In genomic region chr15:94815110-94815726, GRCh38 we compare ENCODE assay signal across 23 cellular contexts.
A peak's percentile ranks its signal among the peaks of the same experiment; 100 is the strongest.
DNase-seq lines count a peak whose midpoint lies in the region; ATAC-seq, FAIRE-seq and TF ChIP-seq lines count a peak whose summit lies in the region.
"Had no signal": no experiment of that assay in that cellular context is flagged by ENCODE, and none has a peak within 500 bp of the region (broad histone marks: within the 10 kb centered on the region; RNA-seq: fewer than 3 reads in every experiment).

No MANE protein-coding gene starts in this region.

- H3K4me1 Mint-ChIP-seq in MCF 10A (ENCODE audit: insufficient read depth, unreplicated experiment) = no peaks in the 10 kb centered on the region
- H3K4me1 Mint-ChIP-seq: CD4-positive, alpha-beta memory T cell had no signal

- H4K5ac ChIP-seq in H1 (ENCODE audit: insufficient read length, low read depth, low read length) (no peak overlapping the region), mesendoderm (ENCODE audit: low read length) (no peak overlapping the region)

- no peak for TF ChIP-seq EP300 in H1 (IDR thresholded peaks at IDR 0.05; ENCODE audit: borderline replicate concordance in 1 of 2, low read depth in 2 of 2, low read length in 2 of 2)

- FAIRE-seq in H1 (lab: Jason Lieb, UNC) = no peak
- FAIRE-seq: A204.1, GM12891, GM18507 had no signal

- DNase-seq in MCF 10A (ENCODE audit: unreplicated experiment) (no peak), mammary epithelial cell (no peak), H1 (ENCODE audit: low read depth in 1 of 2, low spot score in 2 of 2) (no peak), mesendoderm (no peak), AG08396 (ENCODE audit: low spot score) (no peak), sciatic nerve (ENCODE audit: low spot score) (no peak), NCI-H446 (lab: John Stamatoyannopoulos, UW) (no peak)
- DNase-seq: ACHN; C1 segment of cervical spinal cord; Calu3; CD4-positive, alpha-beta memory T cell; COR-L47; DMS53; DMS79 treated with DMSO at 0.1 percent for 48 hours; GF-D8; GOT3; H7; HCEC 1CT had no signal

- no peak overlapping the region for H2AK5ac ChIP-seq in H1 (ENCODE audit: low read depth, low read length)
- H2AK5ac ChIP-seq in mesendoderm (ENCODE audit: low read length) = no peak overlapping the region

- H3K23ac ChIP-seq in H1 (ENCODE audit: insufficient read length) (no peak overlapping the region), mesendoderm (ENCODE audit: low read length) (no peak overlapping the region)

- no peaks in the 10 kb centered on the region for H3K9me3 ChIP-seq in mammary epithelial cell (replicated peaks; ENCODE audit: insufficient read depth, low read length)
- H3K9me3 ChIP-seq in H1 (ENCODE audit: insufficient read depth in 2 of 2, low read depth in 1 of 2, low read length in 1 of 2) = no peaks in the 10 kb centered on the region

- H3K79me1 ChIP-seq in H1 (ENCODE audit: low read depth, low read length) = no peaks in the 10 kb centered on the region
- no peaks in the 10 kb centered on the region for H3K79me1 ChIP-seq in mesendoderm (ENCODE audit: low read length)

- CTCF ChIA-PET in MCF 10A (lab: Yijun Ruan, JAX) (interaction anchor here (0.6 kb wide), 2 partner anchors 148 to 1973 kb away, joined by 3 read pairs; no protein-coding TSS in a partner anchor), mammary epithelial cell (lab: Charles Lee; ENCODE audit: low non-redundant PET) (no interaction called here), H1 (lab: Charles Lee; ENCODE audit: partially characterized antibody) (interaction anchor here (0.6 kb wide), 1 partner anchor 853 kb away, joined by 3 read pairs; no protein-coding TSS in a partner anchor)

- POLR2A ChIA-PET in MCF 10A (lab: Yijun Ruan, JAX) (no interaction called here), H1 (lab: Charles Lee; ENCODE audit: partially characterized antibody) (no interaction called here)

- H3K4ac ChIP-seq in H1 (replicated peaks; ENCODE audit: insufficient read length, low read depth, low read length) (no peak overlapping the region), mesendoderm (ENCODE audit: low read depth, low read length) (no peak overlapping the region)

- no peaks in the 10 kb centered on the region for H3K9me3 Mint-ChIP-seq in MCF 10A (ENCODE audit: unreplicated experiment)

- in situ Hi-C loops in mammary epithelial cell (cut with MboI; ENCODE audit: low sequenced_read_pairs in 2 of 2) = no loop called here

- H2BK12ac ChIP-seq in H1 (ENCODE audit: low read depth, low read length) = no peak overlapping the region

- H4K20me1 ChIP-seq in mammary epithelial cell (ENCODE audit: insufficient read depth, low read length) (no peaks in the 10 kb centered on the region), H1 (replicated peaks in 1 of 2; ENCODE audit: control insufficient read depth in 1 of 2, insufficient read depth in 2 of 2, low read length in 2 of 2) (no peaks in the 10 kb centered on the region)

- no peak overlapping the region for H2BK5ac ChIP-seq in H1 (ENCODE audit: low read depth, low read length)
- H2BK5ac ChIP-seq in mesendoderm (ENCODE audit: low read length) = no peak overlapping the region

- no peak overlapping the region for H3K27ac ChIP-seq in mammary epithelial cell (ENCODE audit: insufficient read depth, low read depth, low read length)
- H3K27ac ChIP-seq in H1 (ENCODE audit: low read depth, low read length) = no peak overlapping the region
- H3K27ac ChIP-seq in mesendoderm (ENCODE audit: low read depth, low read length) = no peak overlapping the region
- H3K27ac ChIP-seq: 22Rv1 had no signal

- intact Hi-C loops in MCF 10A (cut with micrococcal nuclease) = no loop called here
- intact Hi-C loops in mammary epithelial cell (cut with micrococcal nuclease) = no loop called here
- intact Hi-C loops in sciatic nerve (cut with DNase I) = no loop called here

- no peaks in the 10 kb centered on the region for H3K36me3 ChIP-seq in mammary epithelial cell (ENCODE audit: insufficient read depth, low read length)
- no peaks in the 10 kb centered on the region for H3K36me3 ChIP-seq in H1 (ENCODE audit: control insufficient read depth in 2 of 4, insufficient read depth in 4 of 4, low read length in 3 of 4)
- H3K36me3 ChIP-seq in mesendoderm (ENCODE audit: control insufficient read depth, insufficient read depth, low read length) = no peaks in the 10 kb centered on the region

- no peak for ATAC-seq in sciatic nerve
- ATAC-seq in activated CD4-positive, CD25-positive, alpha-beta regulatory T cell treated with anti-CD3 and anti-CD28 coated beads, Interleukin-2, amount 50 U/mL, for 24 hours = no peak

- H2AFZ ChIP-seq in mammary epithelial cell (ENCODE audit: low read depth, low read length) (no peak overlapping the region), H1 (ENCODE audit: low read length) (0 out of 2 replicates have a peak overlapping the region, but pooled peaks have one; percentile 85)

- TF ChIP-seq CTCF in MCF 10A (IDR thresholded peaks at IDR 0.05; ENCODE audit: unreplicated experiment) = no peak
- TF ChIP-seq CTCF in mammary epithelial cell (conservative IDR thresholded peaks at IDR 0.05 in 1 of 2, IDR thresholded peaks at IDR 0.05 in 1 of 2; ENCODE audit: extremely low read depth in 1 of 2, insufficient read depth in 1 of 2, low read depth in 1 of 2, low read length in 2 of 2) = no peak
- no peak for TF ChIP-seq CTCF in H1 (IDR thresholded peaks at IDR 0.05; ENCODE audit: control extremely low read depth in 1 of 3, insufficient read depth in 1 of 3, low read depth in 1 of 3, low read length in 3 of 3)

- no peak overlapping the region for H3K4me3 Mint-ChIP-seq in MCF 10A (ENCODE audit: unreplicated experiment)
- H3K4me3 Mint-ChIP-seq: CD4-positive, alpha-beta memory T cell had no signal

- no peaks in the 10 kb centered on the region for H3K79me2 ChIP-seq in mammary epithelial cell (ENCODE audit: insufficient read depth, low read length)
- H3K79me2 ChIP-seq in H1 (ENCODE audit: control insufficient read depth in 1 of 2, insufficient read depth in 2 of 2, low read length in 2 of 2) = no peaks in the 10 kb centered on the region
- no peaks in the 10 kb centered on the region for H3K79me2 ChIP-seq in mesendoderm (ENCODE audit: control insufficient read depth, insufficient read depth, low read length)

- no peak overlapping the region for H3K4me3 ChIP-seq in mammary epithelial cell (replicated peaks in 1 of 3; ENCODE audit: insufficient read depth in 1 of 3, low read depth in 2 of 3, low read length in 3 of 3)
- no peak overlapping the region for H3K4me3 ChIP-seq in H1 (ENCODE audit: extremely low read depth in 1 of 4, insufficient read depth in 2 of 4, low read depth in 3 of 4, low read length in 4 of 4)
- H3K4me3 ChIP-seq in mesendoderm (ENCODE audit: low read length) = no peak overlapping the region

- WGBS in mammary epithelial cell (ENCODE audit: low coverage, missing lambda C conversion rate) = 62% methylated on average over 4 of the region's 4 CpGs
- WGBS in H1 (ENCODE audit: extremely low coverage in 1 of 2, insufficient coverage in 1 of 2, insufficient read length in 1 of 2, insufficient replicate concordance in 2 of 2, low coverage in 1 of 2, low lambda C conversion rate in 2 of 2, missing lambda C conversion rate in 1 of 2), 2 experiments = 81% methylated on average over 4 of the region's 4 CpGs; no CpG with 5 or more reads in 1 of the 2 experiments
- no CpG with 5 or more reads among the region's 4 CpGs for WGBS in mesendoderm (ENCODE audit: extremely low coverage, insufficient coverage, low lambda C conversion rate)

- BruUV-seq in MCF 10A (replicated peaks; lab: Mats Ljungman, UMichigan) (no TSS peak), mammary epithelial cell (replicated peaks; lab: Mats Ljungman, UMichigan) (no TSS peak)

- H4K91ac ChIP-seq in H1 (replicated peaks; ENCODE audit: insufficient read length, low read length) = no peak overlapping the region

- H3K4me2 ChIP-seq in mammary epithelial cell (ENCODE audit: insufficient read depth, low read depth, low read length) (no peak overlapping the region), H1 (ENCODE audit: insufficient read depth in 1 of 2, low read depth in 2 of 2, low read length in 2 of 2) (no peak overlapping the region), mesendoderm (ENCODE audit: low read length) (no peak overlapping the region)

- H4K8ac ChIP-seq in H1 (ENCODE audit: extremely low read depth, insufficient read depth, low read length) = no peak overlapping the region
- H4K8ac ChIP-seq in mesendoderm (ENCODE audit: low read depth, low read length) = no peak overlapping the region

- H3K9ac ChIP-seq in mammary epithelial cell (ENCODE audit: insufficient read depth, low read length) (no peak overlapping the region), H1 (replicated peaks in 1 of 4; ENCODE audit: extremely low read depth in 1 of 4, low read depth in 3 of 4, low read length in 3 of 4) (no peak overlapping the region), mesendoderm (ENCODE audit: low read length) (no peak overlapping the region)

- no peak overlapping the region for H3K18ac ChIP-seq in H1 (ENCODE audit: extremely low read depth, low read length)
- H3K18ac ChIP-seq in mesendoderm (ENCODE audit: low read length) = peak overlapping the region; percentile 30

- no peak overlapping the region for H2BK120ac ChIP-seq in H1 (replicated peaks; ENCODE audit: low read depth, low read length)
- H2BK120ac ChIP-seq in mesendoderm (ENCODE audit: low read depth, low read length) = no peak overlapping the region

- no peaks in the 10 kb centered on the region for H3K27me3 ChIP-seq in mammary epithelial cell (ENCODE audit: insufficient read depth, low read length)
- H3K27me3 ChIP-seq in H1 (replicated peaks in 1 of 4; ENCODE audit: control insufficient read depth in 3 of 4, extremely low read depth in 1 of 4, insufficient read depth in 3 of 4, low read length in 3 of 4) = no peaks in the 10 kb centered on the region
- no peaks in the 10 kb centered on the region for H3K27me3 ChIP-seq in mesendoderm (ENCODE audit: insufficient read depth, low read length, poor library complexity)

- H3K4me1 ChIP-seq in mammary epithelial cell (ENCODE audit: insufficient read depth, low read length) (no peaks in the 10 kb centered on the region), H1 (replicated peaks in 1 of 4; ENCODE audit: control insufficient read depth in 3 of 4, insufficient read depth in 4 of 4, low read length in 3 of 4) (no peaks in the 10 kb centered on the region), mesendoderm (ENCODE audit: control insufficient read depth, low read depth, low read length) (no peaks in the 10 kb centered on the region)

- no peak overlapping the region for H2BK20ac ChIP-seq in H1 (ENCODE audit: low read length)

- dilution Hi-C loops in mammary epithelial cell (cut with HindIII; ENCODE audit: low sequenced_read_pairs) = no loop called here

- TF ChIP-seq RAD21 in H1 (IDR thresholded peaks at IDR 0.05 in 1 of 2, conservative IDR thresholded peaks at IDR 0.05 in 1 of 2; ENCODE audit: low read depth in 2 of 2, low read length in 2 of 2) = no peak

- no peak overlapping the region for H2BK15ac ChIP-seq in H1 (ENCODE audit: low read length)
- H2BK15ac ChIP-seq in mesendoderm (replicated peaks; ENCODE audit: low read depth) = no peak overlapping the region

- H3K27ac Mint-ChIP-seq in MCF 10A (ENCODE audit: low read depth, unreplicated experiment) = peak overlapping the region; percentile 24
- H3K27ac Mint-ChIP-seq: CD4-positive, alpha-beta memory T cell had no signal

- H3K56ac ChIP-seq in H1 (replicated peaks; ENCODE audit: insufficient read length, low read depth, low read length) (no peak overlapping the region), mesendoderm (ENCODE audit: low read length) (no peak overlapping the region)

- H3K36me3 Mint-ChIP-seq in MCF 10A (ENCODE audit: insufficient read depth, unreplicated experiment) = no peaks in the 10 kb centered on the region
- H3K36me3 Mint-ChIP-seq: CD4-positive, alpha-beta memory T cell had no signal

- no peak for TF ChIP-seq POLR2A in H1 (IDR thresholded peaks at IDR 0.05; ENCODE audit: control extremely low read depth in 1 of 2, low read depth in 2 of 2, low read length in 2 of 2)

- no peak overlapping the region for H3K14ac ChIP-seq in H1 (ENCODE audit: insufficient read length)

- H3K23me2 ChIP-seq in H1 (ENCODE audit: low read depth, low read length) = no peaks in the 10 kb centered on the region

- no peaks in the 10 kb centered on the region for H3K27me3 Mint-ChIP-seq in MCF 10A (ENCODE audit: insufficient read depth, unreplicated experiment)
- H3K27me3 Mint-ChIP-seq: CD4-positive, alpha-beta memory T cell had no signal
